In genomic region chr3:123119388-123119787, GRCh38 we compare ENCODE assay signal across 34 cellular contexts.
"Had no signal": no experiment of that assay in that cellular context is flagged by ENCODE, and none has a peak within 500 bp of the region (broad histone marks: within the 10 kb centered on the region; RNA-seq: fewer than 3 reads in every experiment).

No MANE protein-coding gene starts in this region.

- H3K36me3 ChIP-seq: breast epithelium had no signal

- H3K4me1 ChIP-seq: ascending aorta, breast epithelium, Peyer's patch had no signal

- H3K27me3 Mint-ChIP-seq: activated CD4-positive, alpha-beta memory T cell treated with anti-CD3 and anti-CD28 coated beads, Interleukin-2, amount 10 ng/mL, durations not matched to agents 7 days and 5 days; activated CD8-positive, alpha-beta memory T cell treated with anti-CD3 and anti-CD28 coated beads, Interleukin-2, amount 10 ng/mL, durations not matched to agents 7 days and 5 days; activated naive CD8-positive, alpha-beta T cell treated with anti-CD3 and anti-CD28 coated beads, Interleukin-2, amount 10 ng/mL, durations not matched to agents 7 days and 5 days had no signal

- H3K27me3 ChIP-seq: ascending aorta, breast epithelium, Peyer's patch had no signal

- H3K4me3 ChIP-seq: ascending aorta, breast epithelium, Peyer's patch had no signal

- H3K27ac Mint-ChIP-seq: activated CD4-positive, alpha-beta memory T cell treated with anti-CD3 and anti-CD28 coated beads, Interleukin-2, amount 10 ng/mL, durations not matched to agents 7 days and 5 days; activated CD8-positive, alpha-beta memory T cell treated with anti-CD3 and anti-CD28 coated beads, Interleukin-2, amount 10 ng/mL, durations not matched to agents 7 days and 5 days; activated naive CD8-positive, alpha-beta T cell treated with anti-CD3 and anti-CD28 coated beads, Interleukin-2, amount 10 ng/mL, durations not matched to agents 7 days and 5 days had no signal

- H3K4me3 Mint-ChIP-seq: activated CD4-positive, alpha-beta memory T cell treated with anti-CD3 and anti-CD28 coated beads, Interleukin-2, amount 10 ng/mL, durations not matched to agents 7 days and 5 days; activated CD8-positive, alpha-beta memory T cell treated with anti-CD3 and anti-CD28 coated beads, Interleukin-2, amount 10 ng/mL, durations not matched to agents 7 days and 5 days; activated naive CD8-positive, alpha-beta T cell treated with anti-CD3 and anti-CD28 coated beads, Interleukin-2, amount 10 ng/mL, durations not matched to agents 7 days and 5 days had no signal

- H3K27ac ChIP-seq: ascending aorta, breast epithelium, VCaP had no signal

- H3K9me3 Mint-ChIP-seq: activated CD4-positive, alpha-beta memory T cell treated with anti-CD3 and anti-CD28 coated beads, Interleukin-2, amount 10 ng/mL, durations not matched to agents 7 days and 5 days; activated naive CD8-positive, alpha-beta T cell treated with anti-CD3 and anti-CD28 coated beads, Interleukin-2, amount 10 ng/mL, durations not matched to agents 7 days and 5 days had no signal

- DNase-seq: activated CD4-positive, alpha-beta memory T cell treated with anti-CD3 and anti-CD28 coated beads, Interleukin-2, amount 10 ng/mL, durations not matched to agents 7 days and 5 days; activated CD4-positive, alpha-beta T cell treated with anti-CD3 and anti-CD28 coated beads for 1 hour; activated CD4-positive, alpha-beta T cell treated with anti-CD3 and anti-CD28 coated beads for 48 hours; activated CD4-positive, CD25-positive, alpha-beta regulatory T cell; activated CD8-positive, alpha-beta memory T cell treated with anti-CD3 and anti-CD28 coated beads for 24 hours; activated CD8-positive, alpha-beta memory T cell treated with anti-CD3 and anti-CD28 coated beads, Interleukin-2, amount 10 ng/mL, durations not matched to agents 7 days and 5 days; activated CD8-positive, alpha-beta memory T cell treated with anti-CD3 and anti-CD28 coated beads, Interleukin-2, amount 50 U/mL, for 48 hours; activated effector memory CD4-positive, alpha-beta T cell treated with Interleukin-2 at 50 U/mL for 16 hours; activated naive CD4-positive, alpha-beta T cell treated with anti-CD3 and anti-CD28 coated beads, Interleukin-2, amount 50 U/mL, for 16 hours; activated naive CD8-positive, alpha-beta T cell treated with anti-CD3 and anti-CD28 coated beads, Interleukin-2, amount 10 ng/mL, durations not matched to agents 7 days and 5 days; activated T-cell treated with anti-CD3 and anti-CD28 coated beads, Interleukin-2, amount 50 U/mL, for 48 hours; Kasumi-1; KG1; MM.1S; NCI-H1092 treated with DMSO at 0.1 percent for 48 hours; NCI-H1417; NCI-H146; NCI-H187; NCI-H2029 treated with DMSO at 0.1 percent for 48 hours; NCI-H2107; NCI-H510A; NCI-H526; NCI-H748 treated with DMSO at 0.1 percent for 48 hours; NK-92 treated with Interleukin-12 subunit alpha and Interleukin-12 subunit beta, amount 100 ng/mL, for 24 hours; PC-3; RPMI8226; SW 1271; T-helper 1 cell; T-helper 2 cell; T-helper 9 cell had no signal

- H3K9me3 ChIP-seq: ascending aorta, breast epithelium, Peyer's patch had no signal

- ATAC-seq: activated CD8-positive, alpha-beta memory T cell treated with anti-CD3 and anti-CD28 coated beads, Interleukin-2, amount 10 ng/mL, durations not matched to agents 7 days and 5 days; PC-3 had no signal
